17 cellular contexts compared by ENCODE assay signal in genomic region chr9:70481471-70481870, GRCh38.
DNase-seq lines count a peak whose midpoint lies in the region; ATAC-seq and TF ChIP-seq lines count a peak whose summit lies in the region.
"Had no signal": no experiment of that assay in that cellular context is flagged by ENCODE, and none has a peak within 500 bp of the region (broad histone marks: within the 10 kb centered on the region; RNA-seq: fewer than 3 reads in every experiment).

No MANE protein-coding gene starts in this region.

- H3K9ac ChIP-seq in GM23248 (no peak overlapping the region; the same call in 1 of the 2 replicates), stomach smooth muscle (ENCODE audit: low read length in 2 of 2) (peak overlapping the region; percentile 59 to 94)

- peak overlapping the region; percentile 98 for H2AFZ ChIP-seq in GM23248

- no peaks in the 10 kb centered on the region for H3K9me3 ChIP-seq in GM23248 (ENCODE audit: low read depth)
- no peaks in the 10 kb centered on the region for H3K9me3 ChIP-seq in stomach smooth muscle (ENCODE audit: control insufficient read depth in 2 of 2, low read length in 2 of 2)

- no peaks in the 10 kb centered on the region for H3K27me3 Mint-ChIP-seq in mesothelial cell of epicardium (ENCODE audit: low read depth)
- H3K27me3 Mint-ChIP-seq: activated naive CD8-positive, alpha-beta T cell treated with anti-CD3 and anti-CD28 coated beads for 36 hours; stimulated activated naive CD8-positive, alpha-beta T cell treated with anti-CD3 and anti-CD28 coated beads, Interleukin-15, Interleukin-2, amounts not matched to agents 100 ng/mL and 50 ng/mL, for 24 hours had no signal

- TF ChIP-seq CTCF in mesothelial cell of epicardium (IDR thresholded peaks at IDR 0.05; ENCODE audit: unreplicated experiment) = no peak

- WGBS in GM23248 (ENCODE audit: low coverage in 1 of 2, low lambda C conversion rate in 2 of 2, missing lambda C conversion rate in 2 of 2), 2 experiments = 96 to 100% methylated on average over 1 of the region's 1 CpG

- H3K4me1 ChIP-seq in GM23248 (ENCODE audit: insufficient read depth) = peaks cover 33% of the 10 kb centered on the region
- peaks cover 63% of the 10 kb centered on the region for H3K4me1 ChIP-seq in stomach smooth muscle (ENCODE audit: control insufficient read depth, insufficient read depth, low read length)

- H3K4me3 Mint-ChIP-seq in mesothelial cell of epicardium = no peak overlapping the region
- no peak overlapping the region for H3K4me3 Mint-ChIP-seq in stimulated activated effector memory CD8-positive, alpha-beta T cell treated with anti-CD3 and anti-CD28 coated beads, Interleukin-12 subunit alpha, Interleukin-12 subunit beta, amount 100 ng/mL, for 72 hours
- H3K4me3 Mint-ChIP-seq: activated naive CD8-positive, alpha-beta T cell treated with anti-CD3 and anti-CD28 coated beads for 36 hours; stimulated activated naive CD8-positive, alpha-beta T cell treated with anti-CD3 and anti-CD28 coated beads, Interleukin-15, Interleukin-2, amounts not matched to agents 100 ng/mL and 50 ng/mL, for 24 hours had no signal

- H3K36me3 Mint-ChIP-seq in mesothelial cell of epicardium = no peaks in the 10 kb centered on the region
- no peaks in the 10 kb centered on the region for H3K36me3 Mint-ChIP-seq in stimulated activated effector memory CD8-positive, alpha-beta T cell treated with anti-CD3 and anti-CD28 coated beads, Interleukin-12 subunit alpha, Interleukin-12 subunit beta, amount 100 ng/mL, for 72 hours
- H3K36me3 Mint-ChIP-seq: activated naive CD8-positive, alpha-beta T cell treated with anti-CD3 and anti-CD28 coated beads for 36 hours had no signal

- peak overlapping the region; percentile 61; the same call in 1 of the 2 replicates for H3K27ac ChIP-seq in GM23248
- peak overlapping the region; percentile 98 for H3K27ac ChIP-seq in caudate nucleus (ENCODE audit: low read depth, low read length)
- H3K27ac ChIP-seq in stomach smooth muscle (ENCODE audit: low read length) = peak overlapping the region; percentile 100

- no peaks in the 10 kb centered on the region for H3K36me3 ChIP-seq in GM23248 (ENCODE audit: low read depth)
- H3K36me3 ChIP-seq in stomach smooth muscle (ENCODE audit: control insufficient read depth in 2 of 2, insufficient read depth in 2 of 2, low read length in 2 of 2) = no peaks in the 10 kb centered on the region

- H3K4me1 Mint-ChIP-seq in mesothelial cell of epicardium = peaks cover 45% of the 10 kb centered on the region
- H3K4me1 Mint-ChIP-seq in stimulated activated effector memory CD8-positive, alpha-beta T cell treated with anti-CD3 and anti-CD28 coated beads, Interleukin-12 subunit alpha, Interleukin-12 subunit beta, amount 100 ng/mL, for 72 hours = no peaks in the 10 kb centered on the region

- no peaks in the 10 kb centered on the region for H4K20me1 ChIP-seq in GM23248 (ENCODE audit: insufficient read depth)

- H3K9me2 ChIP-seq in GM23248 (ENCODE audit: insufficient read depth) = no peaks in the 10 kb centered on the region

- H3K4me2 ChIP-seq in GM23248 (ENCODE audit: unreplicated experiment) = no peak overlapping the region

- peaks cover 29% of the 10 kb centered on the region for H3F3A ChIP-seq in GM23248 (ENCODE audit: insufficient read depth)

- in situ Hi-C loops in GM23248 (cut with MboI) = loop anchor here (10.0 kb wide), 1 partner anchor 137 kb away; no protein-coding TSS in a partner anchor

- H3K27ac Mint-ChIP-seq in mesothelial cell of epicardium = peak overlapping the region; percentile 95
- H3K27ac Mint-ChIP-seq in stimulated activated effector memory CD8-positive, alpha-beta T cell treated with anti-CD3 and anti-CD28 coated beads, Interleukin-12 subunit alpha, Interleukin-12 subunit beta, amount 100 ng/mL, for 72 hours = no peak overlapping the region
- H3K27ac Mint-ChIP-seq: activated naive CD8-positive, alpha-beta T cell treated with anti-CD3 and anti-CD28 coated beads for 36 hours; stimulated activated naive CD8-positive, alpha-beta T cell treated with anti-CD3 and anti-CD28 coated beads, Interleukin-15, Interleukin-2, amounts not matched to agents 100 ng/mL and 50 ng/mL, for 24 hours had no signal

- no peak overlapping the region for H3K4me3 ChIP-seq in GM23248
- H3K4me3 ChIP-seq in stomach smooth muscle (ENCODE audit: low read length in 2 of 2) = no peak overlapping the region

- DNase-seq in GM23248 (peak; percentile 23), caudate nucleus (lab: John Stamatoyannopoulos, UW) (no peak), mesothelial cell of epicardium (ENCODE audit: low spot score in 2 of 2, unreplicated experiment in 2 of 2) (no peak), cerebellar cortex (ENCODE audit: low spot score) (no peak), activated gamma-delta T cell (lab: John Stamatoyannopoulos, UW) (no peak)
- DNase-seq in stimulated activated effector memory CD8-positive, alpha-beta T cell treated with anti-CD3 and anti-CD28 coated beads, Interleukin-12 subunit alpha, Interleukin-12 subunit beta, amount 100 ng/mL, for 72 hours (ENCODE audit: low spot score in 2 of 2) = no peak
- DNase-seq: activated naive CD8-positive, alpha-beta T cell treated with anti-CD3 and anti-CD28 coated beads for 36 hours; activated T-cell treated with anti-CD3 and anti-CD28 coated beads for 4 hours; dermis blood vessel endothelial cell; DMS 273 treated with DMSO at 0.1 percent for 48 hours; NCI-H187; NCI-H524 treated with DMSO at 0.1 percent for 48 hours; T-helper 2 cell had no signal

- no peak for ATAC-seq in GM21360 (IDR thresholded peaks at IDR 0.05; ENCODE audit: unreplicated experiment)
- no peak for ATAC-seq in stimulated activated effector memory CD8-positive, alpha-beta T cell treated with anti-CD3 and anti-CD28 coated beads, Interleukin-12 subunit alpha, Interleukin-12 subunit beta, amount 100 ng/mL, for 72 hours
- ATAC-seq: Panc1 had no signal

- H3K27me3 ChIP-seq in GM23248 (replicated peaks; ENCODE audit: insufficient read depth) (no peaks in the 10 kb centered on the region), stomach smooth muscle (ENCODE audit: control insufficient read depth in 1 of 2, insufficient read depth in 2 of 2, low read length in 2 of 2) (no peaks in the 10 kb centered on the region)

- H3K9me3 Mint-ChIP-seq in mesothelial cell of epicardium = peaks cover 9% of the 10 kb centered on the region
- no peaks in the 10 kb centered on the region for H3K9me3 Mint-ChIP-seq in stimulated activated effector memory CD8-positive, alpha-beta T cell treated with anti-CD3 and anti-CD28 coated beads, Interleukin-12 subunit alpha, Interleukin-12 subunit beta, amount 100 ng/mL, for 72 hours
- H3K9me3 Mint-ChIP-seq: activated naive CD8-positive, alpha-beta T cell treated with anti-CD3 and anti-CD28 coated beads for 36 hours; stimulated activated naive CD8-positive, alpha-beta T cell treated with anti-CD3 and anti-CD28 coated beads, Interleukin-15, Interleukin-2, amounts not matched to agents 100 ng/mL and 50 ng/mL, for 24 hours had no signal

- H3K79me2 ChIP-seq in GM23248 (ENCODE audit: insufficient read depth) = no peaks in the 10 kb centered on the region
